ENCODE assay signal across 12 cellular contexts in the genomic region with DNA sequence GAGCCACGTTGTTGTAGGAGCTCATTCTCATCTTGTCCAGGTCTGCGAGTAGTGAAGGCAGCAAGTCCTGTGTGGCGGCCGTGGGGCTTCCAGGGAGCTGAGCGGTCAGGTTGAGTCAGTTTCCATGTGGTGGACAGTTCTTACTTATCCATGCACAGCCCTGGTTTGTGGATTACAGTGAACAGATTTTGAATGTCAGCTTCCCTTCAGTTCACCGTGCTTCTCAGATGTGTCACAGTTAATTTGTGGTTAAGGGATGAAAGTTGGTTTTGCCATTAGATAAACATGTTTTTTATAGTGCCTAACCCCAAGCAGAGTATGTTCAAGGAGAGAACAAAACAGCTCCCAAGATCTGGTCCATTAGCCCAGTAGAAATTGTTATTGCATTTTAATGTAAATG.
DNase-seq lines count a peak whose midpoint lies in the region; ATAC-seq and TF ChIP-seq lines count a peak whose summit lies in the region.
"Had no signal": no experiment of that assay in that cellular context is flagged by ENCODE, and none has a peak within 500 bp of the region (broad histone marks: within the 10 kb centered on the region; RNA-seq: fewer than 3 reads in every experiment).

No MANE protein-coding gene starts in this region.

- H3K27ac ChIP-seq in SJSA1 (no peak overlapping the region), epithelial cell of prostate (no peak overlapping the region), RWPE1 (no peak overlapping the region)

- peak overlapping the region; percentile 13 for H3K27ac Mint-ChIP-seq in activated T-cell treated with anti-CD3 and anti-CD28 coated beads, Interleukin-2, amount 50 U/mL, for 72 hours

- peaks cover 8% of the 10 kb centered on the region in 2 donors for H3K36me3 Mint-ChIP-seq in activated T-cell treated with anti-CD3 and anti-CD28 coated beads, Interleukin-2, amount 50 U/mL, for 72 hours (ENCODE audit: insufficient read depth in 2 of 2)

- POLR2A ChIA-PET in RWPE1 (lab: Yijun Ruan, JAX; ENCODE audit: low non-redundant PET), result no interaction called here

- CTCF ChIA-PET in RWPE1 (lab: Yijun Ruan, JAX), result no interaction called here

- H3K4me1 Mint-ChIP-seq in activated T-cell treated with anti-CD3 and anti-CD28 coated beads, Interleukin-2, amount 50 U/mL, for 72 hours (ENCODE audit: low read depth), result peaks cover 77% of the 10 kb centered on the region

- peaks cover 2 to 6% of the 10 kb centered on the region in 2 donors for H3K9me3 Mint-ChIP-seq in activated T-cell treated with anti-CD3 and anti-CD28 coated beads, Interleukin-2, amount 50 U/mL, for 72 hours

- peaks cover 10% of the 10 kb centered on the region; the same call in 1 of the 2 replicates for H3K36me3 ChIP-seq in SJSA1

- H3K9me3 ChIP-seq in SJSA1 (replicated peaks), result no peaks in the 10 kb centered on the region

- H3K4me1 ChIP-seq in SJSA1 (replicated peaks), result peaks cover 45% of the 10 kb centered on the region

- H3K4me3 Mint-ChIP-seq in activated T-cell treated with anti-CD3 and anti-CD28 coated beads, Interleukin-2, amount 50 U/mL, for 72 hours, result peak overlapping the region; percentile 29 to 55

- peak; percentile 21 to 35 for DNase-seq in activated T-cell treated with anti-CD3 and anti-CD28 coated beads, Interleukin-2, amount 50 U/mL, for 72 hours
- no peak for DNase-seq in activated T-cell treated with anti-CD3 and anti-CD28 coated beads, Interleukin-2, amount 50 U/mL, for 48 hours
- peak; percentile 86 to 90 for DNase-seq in SJSA1 (ENCODE audit: low read depth in 1 of 2, low spot score in 2 of 2)
- peak; percentile 10 for DNase-seq in epithelial cell of prostate (ENCODE audit: low read depth, low spot score)
- peak; percentile 37 for DNase-seq in stimulated activated naive CD8-positive, alpha-beta T cell treated with anti-CD3 and anti-CD28 coated beads, Interleukin-15, Interleukin-2, amounts not matched to agents 100 U/mL and 50 U/mL, for 24 hours
- no peak for DNase-seq in RWPE1 (ENCODE audit: low spot score)
- DNase-seq in Right ventricle myocardium inferior (ENCODE audit: missing footprints), result no peak
- DNase-seq: C1 segment of cervical spinal cord; effector CD8-positive, alpha-beta T cell; NCI-H2029 had no signal

- peak; percentile 24 to 45 for ATAC-seq in activated T-cell treated with anti-CD3 and anti-CD28 coated beads, Interleukin-2, amount 50 U/mL, for 72 hours (replicated peaks in 1 of 2)
- ATAC-seq in stimulated activated naive CD8-positive, alpha-beta T cell treated with anti-CD3 and anti-CD28 coated beads, Interleukin-15, Interleukin-2, amounts not matched to agents 100 U/mL and 50 U/mL, for 24 hours, result peak; percentile 47
- ATAC-seq in GM21528 (IDR thresholded peaks at IDR 0.05; ENCODE audit: low FRiP score, unreplicated experiment) (no peak), Right ventricle myocardium inferior (no peak)
- ATAC-seq: Panc1 had no signal

- no peak overlapping the region for H3K4me3 ChIP-seq in SJSA1

- H3K27me3 ChIP-seq in SJSA1 (replicated peaks), result no peaks in the 10 kb centered on the region

- TF ChIP-seq CTCF in RWPE1 (conservative IDR thresholded peaks at IDR 0.05; ENCODE audit: low read depth), result no peak

- intact Hi-C loops in Right ventricle myocardium inferior (cut with DNase I), result no loop called here

- H3K27me3 Mint-ChIP-seq in activated T-cell treated with anti-CD3 and anti-CD28 coated beads, Interleukin-2, amount 50 U/mL, for 72 hours (ENCODE audit: low read depth), result no peaks in the 10 kb centered on the region

Comparison
In these comparisons a context has a peak if more than half of its experiments do, and no peak if none do; other contexts are left out.
1. DNase-seq: peak in activated T-cell treated with anti-CD3 and anti-CD28 coated beads, Interleukin-2, amount 50 U/mL, for 72 hours (2 of 2), SJSA1 (2 of 2), epithelial cell of prostate (single experiment) and stimulated activated naive CD8-positive, alpha-beta T cell treated with anti-CD3 and anti-CD28 coated beads, Interleukin-15, Interleukin-2, amounts not matched to agents 100 U/mL and 50 U/mL, for 24 hours (single experiment); none in activated T-cell treated with anti-CD3 and anti-CD28 coated beads, Interleukin-2, amount 50 U/mL, for 48 hours (0 of 2), RWPE1 (single experiment) and Right ventricle myocardium inferior (single experiment).
2. ATAC-seq: peak in activated T-cell treated with anti-CD3 and anti-CD28 coated beads, Interleukin-2, amount 50 U/mL, for 72 hours (2 of 2) and stimulated activated naive CD8-positive, alpha-beta T cell treated with anti-CD3 and anti-CD28 coated beads, Interleukin-15, Interleukin-2, amounts not matched to agents 100 U/mL and 50 U/mL, for 24 hours (single experiment); none in GM21528 (single experiment) and Right ventricle myocardium inferior (single experiment).